In genomic region chr15:70142322-70143191, GRCh38 we compare ENCODE assay signal across 10 cellular contexts. TPM values are rescaled to one million over a fixed set of nuclear protein-coding genes. Genes with fewer than 3 reads are reported as not detected.
A peak's percentile ranks its signal among the peaks of the same experiment; 100 is the strongest.
DNase-seq lines count a peak whose midpoint lies in the region; ATAC-seq, FAIRE-seq and TF ChIP-seq lines count a peak whose summit lies in the region.
"Had no signal": no experiment of that assay in that cellular context is flagged by ENCODE, and none has a peak within 500 bp of the region (broad histone marks: within the 10 kb centered on the region; RNA-seq: fewer than 3 reads in every experiment).

No MANE protein-coding gene starts in this region.

- intact Hi-C loops in HepG2 (cut with micrococcal nuclease; ENCODE audit: unreplicated experiment) (no loop called here), uterus (cut with DNase I; ENCODE audit: low total_unique reads) (no loop called here)

- H3K36me3 ChIP-seq in liver (ENCODE audit: control insufficient read depth in 4 of 4, insufficient read depth in 3 of 4, low read depth in 1 of 4, low read length in 3 of 4) (no peaks in the 10 kb centered on the region), HepG2 (replicated peaks in 1 of 2; ENCODE audit: control insufficient read depth in 1 of 2, insufficient read depth in 2 of 2, low read length in 2 of 2) (no peaks in the 10 kb centered on the region), mesodermal cell (ENCODE audit: control insufficient read depth, insufficient read depth, low read length) (no peaks in the 10 kb centered on the region), uterus (no peaks in the 10 kb centered on the region)

- no peak overlapping the region for H3K4me2 ChIP-seq in HepG2 (ENCODE audit: low read depth, low read length)

- BruUV-seq in HepG2 (replicated peaks; lab: Mats Ljungman, UMichigan) = no TSS peak

- H3K9me3 ChIP-seq in liver (ENCODE audit: control insufficient read depth in 4 of 4, low read length in 3 of 4) (no peaks in the 10 kb centered on the region), HepG2 (ENCODE audit: low read length) (no peaks in the 10 kb centered on the region), mesodermal cell (ENCODE audit: control insufficient read depth, low read length) (no peaks in the 10 kb centered on the region), uterus (no peaks in the 10 kb centered on the region)

- no peak for DNase-seq in HepG2 (ENCODE audit: low spot score)
- DNase-seq in activated naive CD4-positive, alpha-beta T cell treated with anti-CD3 and anti-CD28 coated beads, Interleukin-2, amount 50 U/mL, for 16 hours = peak; percentile 22
- peak; percentile 47 to 48 for DNase-seq in uterus
- no peak for DNase-seq in caudate nucleus (lab: John Stamatoyannopoulos, UW)
- DNase-seq: DMS 273 treated with DMSO at 0.1 percent for 48 hours had no signal

- TF ChIP-seq POLR2A in HepG2 (IDR thresholded peaks at IDR 0.05; ENCODE audit: insufficient read depth in 1 of 2, low read depth in 2 of 2, low read length in 2 of 2) (no peak), uterus (IDR thresholded peaks at IDR 0.05) (no peak)

- H3K4me1 ChIP-seq in liver (ENCODE audit: control insufficient read depth in 4 of 4, insufficient read depth in 4 of 4, low read length in 3 of 4) (peaks cover 6 to 16% (median 12%) of the 10 kb centered on the region in 4 donors), HepG2 (ENCODE audit: insufficient read depth, low read length) (peaks cover 23% of the 10 kb centered on the region), mesodermal cell (ENCODE audit: control insufficient read depth, insufficient read depth, low read length, poor library complexity, severe bottlenecking) (peaks cover 16% of the 10 kb centered on the region), uterus (peaks cover 0 to 3% of the 10 kb centered on the region in 2 donors)

- no peak overlapping the region for H2AFZ ChIP-seq in HepG2 (ENCODE audit: low read length)

- TF ChIP-seq EP300 in HepG2 (IDR thresholded peaks at IDR 0.05; ENCODE audit: low read depth in 2 of 2, low read length in 2 of 2) (no peak), HepG2 (CRISPR knock-in tag; IDR thresholded peaks at IDR 0.05; ENCODE audit: borderline replicate concordance) (no peak)

- H4K20me1 ChIP-seq in HepG2 (ENCODE audit: insufficient read depth, low read length) = peaks cover 43% of the 10 kb centered on the region

- CTCF ChIA-PET in HepG2 (lab: Yijun Ruan, JAX; ENCODE audit: low intra/inter-chr PET ratio, low total read pairs) = no interaction called here

- no peaks in the 10 kb centered on the region for H3K27me3 ChIP-seq in liver (ENCODE audit: control insufficient read depth in 4 of 4, insufficient read depth in 4 of 4, low read length in 3 of 4)
- H3K27me3 ChIP-seq in HepG2 (ENCODE audit: control insufficient read depth in 1 of 2, insufficient read depth in 2 of 2, low read length in 2 of 2) = peaks cover 11 to 92% of the 10 kb centered on the region in 2 experiments
- H3K27me3 ChIP-seq in uterus = no peaks in the 10 kb centered on the region

- TF ChIP-seq CTCF in liver (IDR thresholded peaks at IDR 0.05; ENCODE audit: low read depth, low read length, missing input control) (no peak), HepG2 (CRISPR knock-in tag; IDR thresholded peaks at IDR 0.05) (no peak), uterus (IDR thresholded peaks at IDR 0.05) (no peak)

- POLR2A ChIA-PET in HepG2 (lab: Yijun Ruan, JAX) = no interaction called here

- no peak overlapping the region for H3K9ac ChIP-seq in liver (ENCODE audit: low read depth in 1 of 2, low read length in 2 of 2)
- H3K9ac ChIP-seq in HepG2 (ENCODE audit: insufficient read depth, low read depth, low read length) = no peak overlapping the region

- TF ChIP-seq RAD21 in liver (IDR thresholded peaks at IDR 0.05) = no peak
- TF ChIP-seq RAD21 in HepG2 (CRISPR knock-in tag; IDR thresholded peaks at IDR 0.05) = no peak

- ATAC-seq in HepG2 = no peak
- no peak for ATAC-seq in GM21529 (IDR thresholded peaks at IDR 0.05; ENCODE audit: unreplicated experiment)
- ATAC-seq in GM18867 (IDR thresholded peaks at IDR 0.05; ENCODE audit: unreplicated experiment) = no peak
- ATAC-seq: WTC11 had no signal

- H3K27ac ChIP-seq in liver (ENCODE audit: low read depth in 1 of 2, low read length in 2 of 2) = peak overlapping the region; percentile 52 to 66
- H3K27ac ChIP-seq in HepG2 (ENCODE audit: extremely low read length, insufficient read depth, low read length) = no peak overlapping the region
- H3K27ac ChIP-seq in mesodermal cell (ENCODE audit: low read depth, low read length, severe bottlenecking) = peak overlapping the region; percentile 69
- peak overlapping the region; percentile 45 to 52 for H3K27ac ChIP-seq in uterus
- no peak overlapping the region for H3K27ac ChIP-seq in caudate nucleus (ENCODE audit: low read depth, low read length)

- no peak for FAIRE-seq in HepG2 (lab: Jason Lieb, UNC)

- H3K79me2 ChIP-seq in HepG2 (ENCODE audit: insufficient read depth, low read length) = no peaks in the 10 kb centered on the region

- H3K4me3 ChIP-seq in liver (ENCODE audit: low read depth in 1 of 3, low read length in 3 of 3) = no peak overlapping the region
- no peak overlapping the region for H3K4me3 ChIP-seq in HepG2 (replicated peaks in 1 of 3; ENCODE audit: insufficient read depth in 1 of 3, low read depth in 2 of 3, low read length in 3 of 3)
- H3K4me3 ChIP-seq in mesodermal cell (ENCODE audit: extremely low read depth, insufficient read depth, low read length, poor library complexity, severe bottlenecking) = no peak overlapping the region
- no peak overlapping the region for H3K4me3 ChIP-seq in uterus

- in situ Hi-C loops in HepG2 (cut with HindIII; ENCODE audit: extremely low pct_ligation_motif_present, low pct_unique_long_range_greater_than_20kb) = loop anchor here (25.0 kb wide), 1 partner anchor 555 kb away; no protein-coding TSS in a partner anchor

- WGBS in liver = 71% methylated on average over 24 of the region's 24 CpGs
- 69% methylated on average over 24 of the region's 24 CpGs for WGBS in HepG2 (ENCODE audit: low lambda C conversion rate)
- WGBS in mesodermal cell (ENCODE audit: insufficient coverage in 2 of 2), 2 experiments = 67 to 73% methylated on average over 16 to 20 of the region's 24 CpGs

TF ChIP-seq in liver, 16 proteins besides CTCF, POLR2A, EP300 and RAD21 (continues in another document):
- TF ChIP-seq NR2F2 (IDR thresholded peaks at IDR 0.05) = no peak
- TF ChIP-seq GABPA (IDR thresholded peaks at IDR 0.05 in 1 of 2, conservative IDR thresholded peaks at IDR 0.05 in 1 of 2) = no peak
- TF ChIP-seq FOXA2 (IDR thresholded peaks at IDR 0.05) = no peak
- no peak for TF ChIP-seq HNF4A (conservative IDR thresholded peaks at IDR 0.05)
- no peak for TF ChIP-seq FOXA1 (IDR thresholded peaks at IDR 0.05)
- TF ChIP-seq ATF3 (IDR thresholded peaks at IDR 0.05) = no peak
- no peak for TF ChIP-seq YY1 (IDR thresholded peaks at IDR 0.05)
- TF ChIP-seq RXRA (IDR thresholded peaks at IDR 0.05) = peak in 1 of 2 donors; percentile 53
- TF ChIP-seq HNF4G (IDR thresholded peaks at IDR 0.05) = no peak

TF ChIP-seq in HepG2, 621 proteins besides CTCF, POLR2A, EP300 and RAD21 (continues in another document):
- no peak for TF ChIP-seq ZNF468 (CRISPR knock-in tag; IDR thresholded peaks at IDR 0.05)
- TF ChIP-seq THAP9 (CRISPR knock-in tag; IDR thresholded peaks at IDR 0.05; ENCODE audit: borderline replicate concordance) = no peak

RNA-seq across cellular contexts. Expression of gene TLE3, which starts 44.8 kb away (rescaled TPM):
- total RNA-seq in liver (10 to 100 TPM in 1 of 2 donors, 1 to 10 TPM in 1; 8.5 to 13.7 TPM), HepG2 (2016; rRNA removed; fragmentation: Illumina TruSeq; extraction: Trizol) (11.9 TPM in 2 replicates), uterus (100 to 1,000 TPM in 1 of 4 donors, 10 to 100 TPM in 2, 1 to 10 TPM in 1; 7.4 to 244 (median 49.4) TPM)
- polyA plus RNA-seq in liver (1 to 10 TPM; 1.2 to 8.5 TPM), HepG2 (2011; rRNA removed) (10.8 and 13.8 TPM in 2 replicates)
- 4.3 and 4.6 TPM in 2 replicates for total RNA-seq in HepG2 (2016; cell fraction: cytosol; rRNA removed; fragmentation: Illumina TruSeq; extraction: Trizol; ENCODE audit: low read depth)
- 11.3 and 13.4 TPM in 2 replicates for total RNA-seq in HepG2 (2016; cell fraction: insoluble cytoplasmic fraction; rRNA removed; fragmentation: Illumina TruSeq; extraction: Trizol)
- total RNA-seq in HepG2 (2016; cell fraction: membrane; rRNA removed; fragmentation: Illumina TruSeq; extraction: Trizol) = 6.8 and 8.2 TPM in 2 replicates
- 17.8 and 18.8 TPM in 2 replicates for total RNA-seq in HepG2 (2016; cell fraction: nucleus; rRNA removed; fragmentation: Illumina TruSeq; extraction: Trizol)
- 7.1 and 8.6 TPM in 2 replicates for polyA plus RNA-seq in HepG2 (2011; cell fraction: cytosol; rRNA removed)
- polyA plus RNA-seq in HepG2 (2011; cell fraction: nucleus; rRNA removed) = 48.8 and 69.4 TPM in 2 replicates
- 21.9 and 27.0 TPM in 2 replicates for polyA plus RNA-seq in HepG2 (2012)
- 0.89 and 1.1 TPM in 2 replicates for polyA plus RNA-seq in HepG2 (2016; cell fraction: cytosol; fragmentation: Illumina TruSeq; extraction: Trizol; ENCODE audit: low read depth)
- polyA plus RNA-seq in HepG2 (2016; cell fraction: insoluble cytoplasmic fraction; fragmentation: Illumina TruSeq; extraction: Trizol; ENCODE audit: low read depth) = 11.5 and 15.8 TPM in 2 replicates
- 2.4 and 4.2 TPM in 2 replicates for polyA plus RNA-seq in HepG2 (2016; cell fraction: membrane; fragmentation: Illumina TruSeq; extraction: Trizol; ENCODE audit: low read depth)
- polyA plus RNA-seq in HepG2 (2016; cell fraction: nucleus; fragmentation: Illumina TruSeq; extraction: Trizol; ENCODE audit: insufficient read depth, low read depth) = 22.7 and 23.0 TPM in 2 replicates
- 51.1 and 121 TPM in 2 replicates for polyA minus RNA-seq in HepG2 (2011; rRNA and poly(A)+ RNA removed; ENCODE audit: low replicate concordance)
- 16.1 and 16.6 TPM in 2 replicates for polyA minus RNA-seq in HepG2 (2011; cell fraction: cytosol; rRNA and poly(A)+ RNA removed)
- polyA minus RNA-seq in HepG2 (2011; cell fraction: nucleus; rRNA and poly(A)+ RNA removed) = 57.1 and 60.3 TPM in 2 replicates
- polyA plus RNA-seq in mesodermal cell (2013, experiment 1 of 2) = 50.9 TPM
- polyA plus RNA-seq in mesodermal cell (2013, experiment 2 of 2) = 51.5 TPM

Comparison
In these comparisons a context has a peak if more than half of its experiments do, and no peak if none do; other contexts are left out.
1. H3K27ac ChIP-seq: peak in liver (2 of 2), mesodermal cell (single experiment) and uterus (2 of 2); none in HepG2 (single experiment) and caudate nucleus (single experiment).
2. DNase-seq: peak in activated naive CD4-positive, alpha-beta T cell treated with anti-CD3 and anti-CD28 coated beads, Interleukin-2, amount 50 U/mL, for 16 hours (single experiment) and uterus (2 of 2); none in HepG2 (single experiment) and caudate nucleus (0 of 61).